In genomic region chr1:116006486-116006964, GRCh38 we compare ENCODE assay signal across 11 cellular contexts. TPM values are rescaled to one million over a fixed set of nuclear protein-coding genes. Genes with fewer than 3 reads are reported as not detected.
DNase-seq lines count a peak whose midpoint lies in the region; ATAC-seq and TF ChIP-seq lines count a peak whose summit lies in the region.
"Had no signal": no experiment of that assay in that cellular context is flagged by ENCODE, and none has a peak within 500 bp of the region (broad histone marks: within the 10 kb centered on the region; RNA-seq: fewer than 3 reads in every experiment).

No MANE protein-coding gene starts in this region.

- peak overlapping the region in 1 of 4 donors; percentile 7 for H3K4me3 ChIP-seq in Peyer's patch
- H3K4me3 ChIP-seq: lung had no signal

- peaks cover 16% of the 10 kb centered on the region for H3K4me1 Mint-ChIP-seq in memory B cell

- no peak for TF ChIP-seq POLR2A in Peyer's patch (IDR thresholded peaks at IDR 0.05)

- no peaks in the 10 kb centered on the region for H3K36me3 ChIP-seq in Peyer's patch

- peaks cover under 1% of the 10 kb centered on the region for H3K9me3 Mint-ChIP-seq in memory B cell

- DNase-seq in memory B cell (ENCODE audit: low spot score in 2 of 2), result no peak
- no peak for DNase-seq in hypothalamus (lab: John Stamatoyannopoulos, UW)
- DNase-seq in NCI-H1436 (lab: John Stamatoyannopoulos, UW), result no peak
- DNase-seq in RPMI8226, result no peak
- no peak for DNase-seq in Peyer's patch
- DNase-seq: activated CD4-positive, CD25-positive, alpha-beta regulatory T cell treated with anti-CD3 and anti-CD28 coated beads, Interleukin-2, amount 50 U/mL, for 72 hours; NCI-H2029 treated with DMSO at 0.1 percent for 48 hours had no signal

- H3K27ac Mint-ChIP-seq in memory B cell, result peak overlapping the region; percentile 77

- no peaks in the 10 kb centered on the region for H3K27me3 ChIP-seq in Peyer's patch

- H3K27me3 Mint-ChIP-seq in memory B cell, result no peaks in the 10 kb centered on the region

- ATAC-seq in GM18520 (IDR thresholded peaks at IDR 0.05; ENCODE audit: unreplicated experiment) (peak; percentile 82), GM21576 (IDR thresholded peaks at IDR 0.05; ENCODE audit: unreplicated experiment) (peak; percentile 81), HG03520 (IDR thresholded peaks at IDR 0.05; ENCODE audit: unreplicated experiment) (peak; percentile 95), memory B cell (ENCODE audit: low read depth) (peak; percentile 84)

- no peak overlapping the region for H3K27ac ChIP-seq in Peyer's patch

- TF ChIP-seq CTCF in Peyer's patch (IDR thresholded peaks at IDR 0.05), result no peak

- peak overlapping the region; percentile 76 for H3K4me3 Mint-ChIP-seq in memory B cell

- no peaks in the 10 kb centered on the region for H3K9me3 ChIP-seq in Peyer's patch

- no peaks in the 10 kb centered on the region for H3K4me1 ChIP-seq in Peyer's patch

- peaks cover 21% of the 10 kb centered on the region for H3K36me3 Mint-ChIP-seq in memory B cell

RNA-seq across cellular contexts. Expression of gene SLC22A15, which starts 30.2 kb away (rescaled TPM):
- total RNA-seq in Peyer's patch, result 1 to 10 TPM in 3 of 4 donors, under 1 TPM in 1; 0.53 to 6.6 (median 2.1) TPM
